ENCODE assay signal across 1 cellular context in genomic region chr1:3023994-3024393, GRCh38.
TF ChIP-seq lines count a peak whose summit lies in the region.

No MANE protein-coding gene starts in this region.

TF ChIP-seq in WTC11, 78 proteins besides CTCF, POLR2A, EP300 and RAD21 (continued from another document):
- no peak for TF ChIP-seq NR2C2 (CRISPR knock-in tag; IDR thresholded peaks at IDR 0.05)
- TF ChIP-seq SMAD4 (CRISPR knock-in tag; IDR thresholded peaks at IDR 0.05) = no peak
- no peak for TF ChIP-seq FOXP4 (CRISPR knock-in tag; IDR thresholded peaks at IDR 0.05)
- no peak for TF ChIP-seq GRHL2 (CRISPR knock-in tag; IDR thresholded peaks at IDR 0.05; ENCODE audit: insufficient replicate concordance, severe bottlenecking)
- TF ChIP-seq, protein P1, sequence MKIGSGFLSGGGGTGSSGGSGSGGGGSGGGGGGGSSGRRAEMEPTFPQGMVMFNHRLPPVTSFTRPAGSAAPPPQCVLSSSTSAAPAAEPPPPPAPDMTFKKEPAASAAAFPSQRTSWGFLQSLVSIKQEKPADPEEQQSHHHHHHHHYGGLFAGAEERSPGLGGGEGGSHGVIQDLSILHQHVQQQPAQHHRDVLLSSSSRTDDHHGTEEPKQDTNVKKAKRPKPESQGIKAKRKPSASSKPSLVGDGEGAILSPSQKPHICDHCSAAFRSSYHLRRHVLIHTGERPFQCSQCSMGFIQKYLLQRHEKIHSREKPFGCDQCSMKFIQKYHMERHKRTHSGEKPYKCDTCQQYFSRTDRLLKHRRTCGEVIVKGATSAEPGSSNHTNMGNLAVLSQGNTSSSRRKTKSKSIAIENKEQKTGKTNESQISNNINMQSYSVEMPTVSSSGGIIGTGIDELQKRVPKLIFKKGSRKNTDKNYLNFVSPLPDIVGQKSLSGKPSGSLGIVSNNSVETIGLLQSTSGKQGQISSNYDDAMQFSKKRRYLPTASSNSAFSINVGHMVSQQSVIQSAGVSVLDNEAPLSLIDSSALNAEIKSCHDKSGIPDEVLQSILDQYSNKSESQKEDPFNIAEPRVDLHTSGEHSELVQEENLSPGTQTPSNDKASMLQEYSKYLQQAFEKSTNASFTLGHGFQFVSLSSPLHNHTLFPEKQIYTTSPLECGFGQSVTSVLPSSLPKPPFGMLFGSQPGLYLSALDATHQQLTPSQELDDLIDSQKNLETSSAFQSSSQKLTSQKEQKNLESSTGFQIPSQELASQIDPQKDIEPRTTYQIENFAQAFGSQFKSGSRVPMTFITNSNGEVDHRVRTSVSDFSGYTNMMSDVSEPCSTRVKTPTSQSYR (CRISPR knock-in tag; IDR thresholded peaks at IDR 0.05) = no peak
- no peak for TF ChIP-seq MYBL2 (CRISPR knock-in tag; IDR thresholded peaks at IDR 0.05)
- TF ChIP-seq, protein P2, sequence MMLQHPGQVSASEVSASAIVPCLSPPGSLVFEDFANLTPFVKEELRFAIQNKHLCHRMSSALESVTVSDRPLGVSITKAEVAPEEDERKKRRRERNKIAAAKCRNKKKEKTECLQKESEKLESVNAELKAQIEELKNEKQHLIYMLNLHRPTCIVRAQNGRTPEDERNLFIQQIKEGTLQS (CRISPR knock-in tag; conservative IDR thresholded peaks at IDR 0.05) = no peak
- no peak for TF ChIP-seq ZNF423 (CRISPR knock-in tag; IDR thresholded peaks at IDR 0.05)
- TF ChIP-seq TEAD4 (CRISPR knock-in tag; IDR thresholded peaks at IDR 0.05) = no peak
